Comparison of ENCODE assay signal across 23 cellular contexts in genomic region chr11:24356501-24356900, GRCh38.
"Had no signal": no experiment of that assay in that cellular context is flagged by ENCODE, and none has a peak within 500 bp of the region (broad histone marks: within the 10 kb centered on the region; RNA-seq: fewer than 3 reads in every experiment).

No MANE protein-coding gene starts in this region.

- ATAC-seq: heart left ventricle; left lung; lower lobe of right lung; naive thymus-derived CD4-positive, alpha-beta T cell; right cardiac atrium had no signal

- FAIRE-seq: endothelial cell of umbilical vein had no signal

- H3K4me3 ChIP-seq: ascending aorta, heart left ventricle, left lung, lower lobe of right lung, tibial nerve had no signal

- DNase-seq: activated CD4-positive, alpha-beta memory T cell treated with anti-CD3 and anti-CD28 coated beads for 36 hours; activated CD4-positive, alpha-beta T cell treated with anti-CD3 and anti-CD28 coated beads, Interleukin-2, amount 10 ng/mL, durations not matched to agents 24 days and 14 days; activated CD4-positive, CD25-positive, alpha-beta regulatory T cell treated with anti-CD3 and anti-CD28 coated beads, Interleukin-2, amount 50 U/mL, for 72 hours; activated CD8-positive, alpha-beta memory T cell treated with anti-CD3 and anti-CD28 coated beads, Interleukin-2, amount 50 U/mL, for 4 hours; activated gamma-delta T cell; activated naive CD4-positive, alpha-beta T cell treated with anti-CD3 and anti-CD28 coated beads, Interleukin-2, amount 10 ng/mL, durations not matched to agents 7 days and 5 days; activated naive CD8-positive, alpha-beta T cell treated with anti-CD3 and anti-CD28 coated beads, Interleukin-2, amount 10 ng/mL, durations not matched to agents 7 days and 5 days; activated T-cell treated with anti-CD3 and anti-CD28 coated beads, Interleukin-2, amount 50 U/mL, for 1 hour; caudate nucleus; heart left ventricle; kidney glomerular epithelial cell; left lung; lower lobe of right lung; naive thymus-derived CD4-positive, alpha-beta T cell; occipital lobe; right cardiac atrium; stimulated activated CD4-positive, alpha-beta T cell treated with anti-CD3 and anti-CD28 coated beads, Interleukin-2, amount 100 ng/mL, for 48 hours; stimulated activated naive CD4-positive, alpha-beta T cell treated with Interleukin-2 at 50 U/mL for 16 hours; T-helper 1 cell; WERI-Rb-1 had no signal
